ENCODE assay signal across 24 cellular contexts in genomic region chr1:168638884-168639283, GRCh38.
"Had no signal": no experiment of that assay in that cellular context is flagged by ENCODE, and none has a peak within 500 bp of the region (broad histone marks: within the 10 kb centered on the region; RNA-seq: fewer than 3 reads in every experiment).

No MANE protein-coding gene starts in this region.

- DNase-seq: IMR-90, Kasumi-1, MM.1S, NCI-H1092 treated with DMSO at 0.1 percent for 48 hours, NCI-H1436, NCI-H187, NCI-H2029, NCI-H2081 treated with DMSO at 0.1 percent for 48 hours, NCI-H2171, NCI-H226, NCI-H446, NCI-H510A, NCI-H524 treated with DMSO at 0.1 percent for 48 hours, NCI-H69, NCI-H774, OCI-M1, PC-9, Peyer's patch, SHP77 treated with DMSO at 0.1 percent for 48 hours, SJCRH30, T-helper 1 cell had no signal

- H3K4me3 ChIP-seq: PC-9, Peyer's patch, SJCRH30 had no signal

- H3K36me3 ChIP-seq: Peyer's patch, SJCRH30 had no signal

- H3K27ac ChIP-seq: KMS-11, PC-9, Peyer's patch, SJCRH30 had no signal

- H3K9ac ChIP-seq: KMS-11 had no signal

- H3K4me1 ChIP-seq: SJCRH30 had no signal

- H3K9me3 ChIP-seq: Peyer's patch, SJCRH30 had no signal

- H2AFZ ChIP-seq: PC-9 had no signal

- H3K4me2 ChIP-seq: KMS-11, PC-9 had no signal

- H3K27me3 ChIP-seq: Peyer's patch, SJCRH30 had no signal

- ATAC-seq: Right ventricle myocardium inferior, SK-N-SH treated with all-trans-retinoic acid at 6 μM for 48 hours had no signal
